1 cellular context compared by ENCODE assay signal in genomic region chr2:127000937-127001336, GRCh38.
TF ChIP-seq lines count a peak whose summit lies in the region.

No MANE protein-coding gene starts in this region.

TF ChIP-seq in HepG2, 621 proteins besides CTCF, POLR2A, EP300 and RAD21:
- TF ChIP-seq ZBED4 (CRISPR knock-in tag; IDR thresholded peaks at IDR 0.05; ENCODE audit: borderline replicate concordance) = no peak
- no peak for TF ChIP-seq E2F2 (CRISPR knock-in tag; IDR thresholded peaks at IDR 0.05; ENCODE audit: borderline replicate concordance)
- TF ChIP-seq ZNF546 (CRISPR knock-in tag; conservative IDR thresholded peaks at IDR 0.05) = no peak
- peak; percentile 69 for TF ChIP-seq ATF7 (IDR thresholded peaks at IDR 0.05)
- TF ChIP-seq ATF7 (CRISPR knock-in tag; IDR thresholded peaks at IDR 0.05) = no peak
- no peak for TF ChIP-seq NCOA1 (CRISPR knock-in tag; IDR thresholded peaks at IDR 0.05)
- TF ChIP-seq ETS1 (CRISPR knock-in tag; IDR thresholded peaks at IDR 0.05) = no peak
- no peak for TF ChIP-seq SP4 (CRISPR knock-in tag; IDR thresholded peaks at IDR 0.05)
- no peak for TF ChIP-seq HOXA7 (CRISPR knock-in tag; IDR thresholded peaks at IDR 0.05)
- peak; percentile 58 for TF ChIP-seq CREB1 (IDR thresholded peaks at IDR 0.05)
- TF ChIP-seq CREB1 (CRISPR knock-in tag; IDR thresholded peaks at IDR 0.05) = no peak
- TF ChIP-seq RARG (CRISPR knock-in tag; IDR thresholded peaks at IDR 0.05; ENCODE audit: low read depth) = no peak
- no peak for TF ChIP-seq ZNF30 (CRISPR knock-in tag; IDR thresholded peaks at IDR 0.05)
- no peak for TF ChIP-seq TRIM24 (CRISPR knock-in tag; IDR thresholded peaks at IDR 0.05)
- TF ChIP-seq TAF1 (CRISPR knock-in tag; IDR thresholded peaks at IDR 0.05) = no peak
- TF ChIP-seq MAFG (CRISPR knock-in tag; IDR thresholded peaks at IDR 0.05) = no peak
- 0 out of 2 replicates have a peak, but pooled peaks have one; percentile 14 for TF ChIP-seq PHF20 (CRISPR knock-in tag; IDR thresholded peaks at IDR 0.05)
- no peak for TF ChIP-seq SALL2 (CRISPR knock-in tag; IDR thresholded peaks at IDR 0.05)
- no peak for TF ChIP-seq ZSCAN20 (CRISPR knock-in tag; IDR thresholded peaks at IDR 0.05; ENCODE audit: borderline replicate concordance)
- TF ChIP-seq ISX (CRISPR knock-in tag; conservative IDR thresholded peaks at IDR 0.05) = no peak
- no peak for TF ChIP-seq ZNF263 (CRISPR knock-in tag; IDR thresholded peaks at IDR 0.05)
